ENCODE assay signal across 7 cellular contexts in the genomic region with DNA sequence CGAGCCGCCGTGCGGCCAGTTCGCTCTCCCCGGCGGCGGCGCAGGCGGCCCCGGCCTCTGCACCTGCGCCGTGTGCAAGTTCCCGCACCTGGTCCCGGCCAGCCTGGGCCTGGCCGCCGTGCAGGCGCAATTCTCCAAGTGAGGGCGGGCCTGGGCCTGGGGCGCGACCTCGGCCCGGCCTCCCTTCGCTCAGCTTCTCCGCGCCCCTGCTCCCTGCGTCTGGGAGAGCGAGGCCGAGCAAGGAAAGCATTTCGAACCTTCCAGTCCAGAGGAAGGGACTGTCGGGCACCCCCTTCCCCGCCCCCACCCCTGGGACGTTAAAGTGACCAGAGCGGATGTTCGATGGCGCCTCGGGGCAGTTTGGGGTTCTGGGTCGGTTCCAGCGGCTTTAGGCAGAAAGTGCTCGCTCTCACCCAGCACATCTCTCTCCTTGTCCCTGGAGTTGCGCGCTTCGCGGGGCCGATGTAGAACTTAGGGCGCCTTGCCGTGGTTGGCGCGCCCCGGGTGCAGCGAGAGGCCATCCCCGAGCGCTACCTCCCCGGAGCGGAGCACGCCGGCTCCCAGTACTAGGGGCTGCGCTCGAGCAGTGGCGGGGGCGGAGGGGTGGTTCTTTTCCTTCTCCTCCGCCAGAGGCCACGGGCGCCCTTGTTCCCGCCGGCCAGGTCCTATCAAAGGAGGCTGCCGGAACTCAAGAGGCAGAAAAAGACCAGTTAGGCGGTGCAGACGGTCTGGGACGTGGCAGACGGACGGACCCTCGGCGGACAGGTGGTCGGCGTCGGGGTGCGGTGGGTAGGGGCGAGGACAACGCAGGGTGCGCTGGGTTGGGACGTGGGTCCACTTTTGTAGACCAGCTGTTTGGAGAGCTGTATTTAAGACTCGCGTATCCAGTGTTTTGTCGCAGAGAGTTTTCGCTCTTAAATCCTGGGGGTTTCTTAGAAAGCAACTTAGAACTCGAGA. TPM values are rescaled to one million over a fixed set of nuclear protein-coding genes. Genes with fewer than 3 reads are reported as not detected.
A peak's percentile ranks its signal among the peaks of the same experiment; 100 is the strongest.
DNase-seq lines count a peak whose midpoint lies in the region; ATAC-seq and TF ChIP-seq lines count a peak whose summit lies in the region.

No MANE protein-coding gene starts in this region.

- TF ChIP-seq CTCF in epithelial cell of esophagus (IDR thresholded peaks at IDR 0.05; ENCODE audit: insufficient read depth, low read depth, low read length, missing control alignments): no peak

- ATAC-seq in GM21825 (IDR thresholded peaks at IDR 0.05; ENCODE audit: unreplicated experiment): peak; percentile 24

- H3K4me1 ChIP-seq in SJCRH30 (peaks cover 27% of the 10 kb centered on the region), neuron (ENCODE audit: insufficient read depth, low read length) (peaks cover 10% of the 10 kb centered on the region)

- H3K36me3 ChIP-seq in SJCRH30: no peaks in the 10 kb centered on the region
- no peaks in the 10 kb centered on the region for H3K36me3 ChIP-seq in neuron (ENCODE audit: insufficient read depth, low read length)

- H3K9me3 ChIP-seq in SJCRH30 (replicated peaks) (peaks cover 5% of the 10 kb centered on the region), neuron (ENCODE audit: low read length) (peaks cover 10% of the 10 kb centered on the region)

- H3K4me3 ChIP-seq in SJCRH30: peak overlapping the region; percentile 56
- H3K4me3 ChIP-seq in epithelial cell of esophagus (ENCODE audit: low read length): no peak overlapping the region
- peak overlapping the region; percentile 5 for H3K4me3 ChIP-seq in neuron (ENCODE audit: low read length)

- peak overlapping the region; percentile 21 for H2AFZ ChIP-seq in neuron (ENCODE audit: low read depth, low read length)

- H3K27me3 ChIP-seq in SJCRH30 (no peaks in the 10 kb centered on the region), neuron (ENCODE audit: insufficient read depth, low read length) (peaks cover 95% of the 10 kb centered on the region)

- DNase-seq in SJCRH30: no peak
- peak; percentile 18 for DNase-seq in epithelial cell of esophagus (ENCODE audit: low read depth)
- DNase-seq in GDM1 (lab: John Stamatoyannopoulos, UW): no peak
- DNase-seq in SW480 (ENCODE audit: low spot score): no peak
- no peak for DNase-seq in activated effector memory CD4-positive, alpha-beta T cell treated with anti-CD3 and anti-CD28 coated beads, Interleukin-2, amount 50 U/mL, for 16 hours

- no peak overlapping the region for H3K27ac ChIP-seq in SJCRH30

RNA-seq across cellular contexts. Expression of a gene that starts 1.3 kb away (rescaled TPM):
- 2.9 and 3.3 TPM in 2 replicates for total RNA-seq in SJCRH30 (2014; rRNA removed; shearing (Covaris generic))

RNA-seq across cellular contexts. Expression of a gene that starts 45.5 kb away (rescaled TPM):
- total RNA-seq in SJCRH30 (2014; rRNA removed; shearing (Covaris generic)): 15.9 and 17.2 TPM in 2 replicates
